Comparison of ENCODE assay signal across 8 cellular contexts in the genomic region with DNA sequence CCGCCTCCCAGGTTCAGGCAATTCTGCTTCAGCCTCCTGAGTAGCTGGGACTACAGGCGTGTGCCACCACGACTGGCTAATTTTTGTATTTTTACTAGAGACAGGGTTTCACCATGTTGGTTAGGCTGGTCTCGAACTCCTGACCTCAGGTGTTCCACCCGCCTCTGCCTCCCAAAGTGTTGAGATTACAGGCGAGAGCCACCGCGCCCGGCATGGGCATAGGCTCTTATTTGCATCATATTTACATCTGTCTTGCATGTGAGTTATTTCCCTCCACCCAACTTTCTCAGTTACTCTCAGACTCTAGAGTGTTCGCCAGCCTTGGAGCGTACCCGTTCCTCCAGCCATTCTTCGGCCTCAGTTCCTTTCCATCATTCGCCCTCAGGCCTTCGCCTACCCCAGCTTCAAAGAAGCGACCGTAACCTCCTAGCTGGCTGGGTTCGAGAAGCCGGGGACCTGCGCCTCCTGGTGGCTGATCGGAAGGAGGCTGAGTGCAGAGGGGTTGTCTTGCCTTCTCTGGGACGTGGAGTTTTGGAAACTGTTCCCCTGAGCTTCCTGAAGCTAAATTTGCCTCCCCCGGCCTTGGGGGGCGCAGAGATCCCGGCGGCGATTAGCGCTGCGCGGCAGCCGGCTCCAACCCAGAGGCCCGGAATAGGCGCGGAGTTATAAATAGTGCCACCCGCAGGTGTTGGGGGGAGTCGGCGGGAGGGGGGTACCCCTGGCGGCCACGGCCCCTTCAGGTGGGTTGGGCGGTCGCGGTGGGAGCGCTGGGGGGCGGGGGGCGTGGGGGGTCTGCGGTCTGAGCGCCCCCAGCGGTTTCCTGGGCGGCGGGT. TPM values are rescaled to one million over a fixed set of nuclear protein-coding genes. Genes with fewer than 3 reads are reported as not detected.
DNase-seq lines count a peak whose midpoint lies in the region; ATAC-seq and TF ChIP-seq lines count a peak whose summit lies in the region.

No MANE protein-coding gene starts in this region.

- H3K36me3 ChIP-seq in Caco-2 (ENCODE audit: control insufficient read depth, insufficient read depth, low read length), result no peaks in the 10 kb centered on the region
- no peaks in the 10 kb centered on the region for H3K36me3 ChIP-seq in HUES64 (ENCODE audit: insufficient read depth, low read length)

- H3K9me3 Mint-ChIP-seq in Caco-2 (ENCODE audit: unreplicated experiment), result no peaks in the 10 kb centered on the region

- peak overlapping the region; percentile 85; the same call in 1 of the 2 replicates for H3K27ac ChIP-seq in HUES64 (ENCODE audit: low read depth, low read length)

- peaks cover 34% of the 10 kb centered on the region for H3K36me3 Mint-ChIP-seq in Caco-2 (ENCODE audit: insufficient read depth, unreplicated experiment)

- DNase-seq in Caco-2 (peak; percentile 84 to 86), SHP77 treated with DMSO at 0.1 percent for 48 hours (lab: John Stamatoyannopoulos, UW) (peak; percentile 83), Right ventricle myocardium superior (peak; percentile 85), posterior vena cava (ENCODE audit: low spot score) (peak; percentile 92), epidermal melanocyte (ENCODE audit: insufficient read length, low spot score) (no peak)
- DNase-seq in activated naive CD4-positive, alpha-beta T cell treated with anti-CD3 and anti-CD28 coated beads, Interleukin-2, amount 50 U/mL, for 16 hours, result peak; percentile 77

- H3K27me3 ChIP-seq in Caco-2 (replicated peaks; ENCODE audit: control insufficient read depth, insufficient read depth, low read length), result no peaks in the 10 kb centered on the region
- H3K27me3 ChIP-seq in HUES64 (ENCODE audit: insufficient read depth, low read length), result no peaks in the 10 kb centered on the region

- peak overlapping the region; percentile 96 for H3K4me3 Mint-ChIP-seq in Caco-2 (ENCODE audit: unreplicated experiment)

- H3K9me3 ChIP-seq in Caco-2 (no peaks in the 10 kb centered on the region), HUES64 (ENCODE audit: insufficient read depth, low read depth, low read length) (no peaks in the 10 kb centered on the region)

- CTCF ChIA-PET in Caco-2 (lab: Charles Lee), result interaction anchor here (0.6 to 2.1 kb wide), 23 partner anchors 9 to 1860 kb away, joined by 3 to 43 read pairs (median 5); partner anchors contain the start of genes ADAM15, FLAD1, INSRR and PBXIP1

- peak; percentile 84 to 90 for TF ChIP-seq CTCF in Caco-2 (IDR thresholded peaks at IDR 0.05; ENCODE audit: insufficient read depth in 1 of 2, low read depth in 1 of 2, low read length in 1 of 2, severe bottlenecking in 1 of 2, unreplicated experiment in 1 of 2)

- H3K4me1 ChIP-seq in Caco-2 (0 out of 2 replicates have a peak, but pooled peaks cover 5% of the 10 kb centered on the region), HUES64 (ENCODE audit: insufficient read depth, low read length) (peaks cover 5% of the 10 kb centered on the region; the same call in 1 of the 2 replicates)

- ATAC-seq in Right ventricle myocardium superior (ENCODE audit: poor library complexity) (no peak), HG02678 (IDR thresholded peaks at IDR 0.05; ENCODE audit: unreplicated experiment) (no peak)

- peaks cover 26% of the 10 kb centered on the region for H3K4me1 Mint-ChIP-seq in Caco-2 (ENCODE audit: low read depth, unreplicated experiment)

- peak overlapping the region; percentile 96 for H3K27ac Mint-ChIP-seq in Caco-2 (ENCODE audit: unreplicated experiment)

- no peaks in the 10 kb centered on the region for H3K27me3 Mint-ChIP-seq in Caco-2 (ENCODE audit: insufficient read depth, unreplicated experiment)

- intact Hi-C loops in Caco-2 (cut with micrococcal nuclease; ENCODE audit: unreplicated experiment) (loop anchor here (1.0 kb wide), 1 partner anchor 25 kb away; the partner anchor contains the start of gene CKS1B), Right ventricle myocardium superior (cut with DNase I) (no loop called here), posterior vena cava (cut with DNase I) (no loop called here)

- H3K4me3 ChIP-seq in Caco-2 (ENCODE audit: low read depth, low read length), result peak overlapping the region; percentile 92
- peak overlapping the region; percentile 82 for H3K4me3 ChIP-seq in HUES64 (ENCODE audit: low read length)

- H3K9ac ChIP-seq in HUES64 (ENCODE audit: low read depth, low read length), result no peak overlapping the region

- WGBS in HUES64, result 16% methylated on average over 49 of the region's 50 CpGs

- BruUV-seq in Caco-2 (replicated peaks; lab: Mats Ljungman, UMichigan), result no TSS peak

- POLR2A ChIA-PET in Caco-2 (lab: Charles Lee), result interaction anchor here (0.6 to 2.1 kb wide), 10 partner anchors 16 to 1129 kb away, joined by 3 to 75 read pairs (median 6); partner anchors contain the start of genes FLAD1, PBXIP1, PYGO2 and SHC1

RNA-seq across cellular contexts. Expression of gene ZBTB7B, which starts 3.6 kb away (rescaled TPM):
- total RNA-seq in Caco-2 (2022) (42.9 and 46.8 TPM in 2 replicates), Right ventricle myocardium superior (44.1 TPM), posterior vena cava (10 to 100 TPM; 50.5 to 72.8 TPM)
- polyA plus RNA-seq in HUES64 (2013, experiment 1 of 2), result 13.0 TPM
- polyA plus RNA-seq in HUES64 (2013, experiment 2 of 2), result 9.5 TPM

RNA-seq across cellular contexts. Expression of gene LENEP, which starts 5.6 kb away (rescaled TPM):
- 0.50 and 0.53 TPM in 2 replicates for total RNA-seq in Caco-2 (2022)
- polyA plus RNA-seq in HUES64 (2013, experiment 1 of 2), result not detected
- polyA plus RNA-seq in HUES64 (2013, experiment 2 of 2), result not detected
- total RNA-seq in Right ventricle myocardium superior, result not detected
- total RNA-seq in posterior vena cava, result not detected

RNA-seq across cellular contexts. Expression of gene FLAD1, which starts 15.9 kb away (rescaled TPM):
- total RNA-seq in Caco-2 (2022) (51.3 and 61.5 TPM in 2 replicates), Right ventricle myocardium superior (34.7 TPM), posterior vena cava (10 to 100 TPM; 18.3 to 21.6 TPM)
- polyA plus RNA-seq in HUES64 (2013, experiment 1 of 2), result 58.3 TPM
- polyA plus RNA-seq in HUES64 (2013, experiment 2 of 2), result 49.8 TPM

RNA-seq across cellular contexts. Expression of gene CKS1B, which starts 24.6 kb away (rescaled TPM):
- total RNA-seq in Caco-2 (2022), result 243 and 259 TPM in 2 replicates
- polyA plus RNA-seq in HUES64 (2013, experiment 1 of 2), result 351 TPM
- polyA plus RNA-seq in HUES64 (2013, experiment 2 of 2), result 391 TPM
- 15.5 TPM for total RNA-seq in Right ventricle myocardium superior
- total RNA-seq in posterior vena cava, result 10 to 100 TPM; 22.5 to 23.4 TPM

RNA-seq across cellular contexts. Expression of gene SHC1, which starts 28.5 kb away (rescaled TPM):
- total RNA-seq in Caco-2 (2022) (58.0 and 59.6 TPM in 2 replicates), Right ventricle myocardium superior (52.7 TPM), posterior vena cava (100 to 1,000 TPM; 135 to 149 TPM)
- 119 TPM for polyA plus RNA-seq in HUES64 (2013, experiment 1 of 2)
- 133 TPM for polyA plus RNA-seq in HUES64 (2013, experiment 2 of 2)
